ENCODE assay signal across 9 cellular contexts in genomic region chr5:149799119-149799623, GRCh38.
DNase-seq lines count a peak whose midpoint lies in the region; ATAC-seq and TF ChIP-seq lines count a peak whose summit lies in the region.
"Had no signal": no experiment of that assay in that cellular context is flagged by ENCODE, and none has a peak within 500 bp of the region (broad histone marks: within the 10 kb centered on the region; RNA-seq: fewer than 3 reads in every experiment).

No MANE protein-coding gene starts in this region.

- DNase-seq in AG09319 (ENCODE audit: extremely low read depth, low read depth) = peak; percentile 19
- peak; percentile 49 for DNase-seq in NCI-H2196 treated with DMSO at 0.1 percent for 48 hours (lab: John Stamatoyannopoulos, UW; ENCODE audit: unreplicated experiment)
- peak; percentile 84 for DNase-seq in cerebellar cortex (ENCODE audit: low spot score)
- peak; percentile 92 for DNase-seq in mesenchymal stem cell
- DNase-seq in immature natural killer cell = no peak
- no peak for DNase-seq in NCI-H1105 treated with DMSO at 0.1 percent for 48 hours (lab: John Stamatoyannopoulos, UW)
- DNase-seq: stimulated activated CD4-positive, alpha-beta T cell treated with anti-CD3 and anti-CD28 coated beads, Interleukin-4, amount 100 ng/mL, for 24 hours had no signal

- no peak overlapping the region for H4K8ac ChIP-seq in mesenchymal stem cell (ENCODE audit: low read length)

- H3K4me1 Mint-ChIP-seq in immature natural killer cell = no peaks in the 10 kb centered on the region

- H3K27ac Mint-ChIP-seq in immature natural killer cell = no peak overlapping the region

- no peak overlapping the region for H2BK120ac ChIP-seq in mesenchymal stem cell (ENCODE audit: low read depth, low read length)

- H3K4me3 ChIP-seq in mesenchymal stem cell (ENCODE audit: insufficient read depth in 1 of 2, low read depth in 1 of 2, low read length in 2 of 2) = peak overlapping the region in 1 of 2 experiments; percentile 2

- peak overlapping the region; percentile 41 for H2AK5ac ChIP-seq in mesenchymal stem cell (ENCODE audit: low read length, severe bottlenecking)

- no peak overlapping the region for H4K91ac ChIP-seq in mesenchymal stem cell (ENCODE audit: low read length)

- no peaks in the 10 kb centered on the region for H3K27me3 ChIP-seq in mesenchymal stem cell (ENCODE audit: control insufficient read depth in 1 of 2, insufficient read depth in 1 of 2, low read length in 2 of 2)

- peak overlapping the region in 1 of 2 experiments; percentile 9 for H3K4ac ChIP-seq in mesenchymal stem cell (ENCODE audit: low read depth in 1 of 2, low read length in 2 of 2)

- H3K14ac ChIP-seq in mesenchymal stem cell (ENCODE audit: low read length in 2 of 2) = no peak overlapping the region

- peak overlapping the region; percentile 6 for H3K4me2 ChIP-seq in mesenchymal stem cell (ENCODE audit: low read length, poor library complexity, severe bottlenecking)

- no peak overlapping the region for H2AFZ ChIP-seq in mesenchymal stem cell (ENCODE audit: low read depth, low read length)

- TF ChIP-seq CTCF in AG09319 (IDR thresholded peaks at IDR 0.05; ENCODE audit: low read depth, low read length) = no peak

- peak overlapping the region; percentile 43 for H3K27ac ChIP-seq in mesenchymal stem cell (ENCODE audit: low read length, poor library complexity, severe bottlenecking)

- no peak overlapping the region for H3K4me3 Mint-ChIP-seq in immature natural killer cell

- peaks cover 17% of the 10 kb centered on the region for H3K79me1 ChIP-seq in mesenchymal stem cell (replicated peaks; ENCODE audit: low read length, poor library complexity, severe bottlenecking)

- H3K9ac ChIP-seq in mesenchymal stem cell (ENCODE audit: low read length) = peak overlapping the region; percentile 49

- no peaks in the 10 kb centered on the region for H3K9me3 ChIP-seq in mesenchymal stem cell (ENCODE audit: control insufficient read depth, low read length)

- peaks cover 32% of the 10 kb centered on the region for H3K4me1 ChIP-seq in mesenchymal stem cell (ENCODE audit: control insufficient read depth, insufficient read depth, low read depth, low read length)

- WGBS in mesenchymal stem cell = 50% methylated on average over 3 of the region's 3 CpGs

- peak overlapping the region in 1 of 2 experiments; percentile 83 for H2BK12ac ChIP-seq in mesenchymal stem cell (ENCODE audit: low read length in 2 of 2)

- no peak overlapping the region for H2BK15ac ChIP-seq in mesenchymal stem cell (ENCODE audit: low read depth, poor library complexity, severe bottlenecking)

- no peaks in the 10 kb centered on the region for H3K36me3 Mint-ChIP-seq in immature natural killer cell

- peak overlapping the region in 1 of 2 experiments; percentile 83 for H3K18ac ChIP-seq in mesenchymal stem cell (ENCODE audit: low read depth in 1 of 2, low read length in 2 of 2)

- no peaks in the 10 kb centered on the region for H3K36me3 ChIP-seq in mesenchymal stem cell (ENCODE audit: control insufficient read depth in 1 of 2, insufficient read depth in 2 of 2, low read depth in 1 of 2, low read length in 2 of 2)

- no peaks in the 10 kb centered on the region for H3K9me3 Mint-ChIP-seq in immature natural killer cell

- H3K27me3 Mint-ChIP-seq in immature natural killer cell (ENCODE audit: low read depth in 3 of 3) = peaks cover 0 to 2% (median 0%) of the 10 kb centered on the region in 3 donors

- ATAC-seq in HG03469 (IDR thresholded peaks at IDR 0.05; ENCODE audit: unreplicated experiment) (no peak), GM21367 (IDR thresholded peaks at IDR 0.05; ENCODE audit: unreplicated experiment) (no peak)

- no peak overlapping the region for H2BK5ac ChIP-seq in mesenchymal stem cell (ENCODE audit: low read depth, low read length, poor library complexity, severe bottlenecking)

- H3K23ac ChIP-seq in mesenchymal stem cell (ENCODE audit: low read length in 2 of 2) = no peak overlapping the region

Comparison
In these comparisons a context has a peak if more than half of its experiments do, and no peak if none do; other contexts are left out.
1. DNase-seq: peak in AG09319 (single experiment), NCI-H2196 treated with DMSO at 0.1 percent for 48 hours (single experiment), cerebellar cortex (single experiment) and mesenchymal stem cell (single experiment); none in immature natural killer cell (0 of 3) and NCI-H1105 treated with DMSO at 0.1 percent for 48 hours (single experiment).